20 cellular contexts compared by ENCODE assay signal in genomic region chr20:38308047-38308438, GRCh38. TPM values are rescaled to one million over a fixed set of nuclear protein-coding genes. Genes with fewer than 3 reads are reported as not detected.
"Had no signal": no experiment of that assay in that cellular context is flagged by ENCODE, and none has a peak within 500 bp of the region (broad histone marks: within the 10 kb centered on the region; RNA-seq: fewer than 3 reads in every experiment).

No MANE protein-coding gene starts in this region.

- H3K36me3 Mint-ChIP-seq: immature natural killer cell; stimulated activated memory B cell treated with anti-CD40 and anti-IgM and Interleukin-4, amounts not matched to agents 10 μg/mL and 1 μg/mL and 100 μg/mL, for 72 hours had no signal

- H3K27me3 ChIP-seq: tibial nerve, vagina had no signal

- DNase-seq: activated CD4-positive, alpha-beta T cell treated with anti-CD3 and anti-CD28 coated beads for 48 hours; activated CD8-positive, alpha-beta memory T cell treated with anti-CD3 and anti-CD28 coated beads, Interleukin-2, amount 50 U/mL, for 48 hours; activated CD8-positive, alpha-beta T cell treated with anti-CD3 and anti-CD28 coated beads, Interleukin-2, amount 10 ng/mL, durations not matched to agents 7 days and 5 days; activated naive CD4-positive, alpha-beta T cell treated with Interleukin-2 at 50 U/mL for 16 hours; adrenal gland; caudate nucleus; effector CD4-positive, alpha-beta T cell; esophagus squamous epithelium; glutamatergic neuron; immature natural killer cell; left cardiac atrium; retina; T-helper 17 cell had no signal

- H3K4me3 ChIP-seq: adrenal gland, coronary artery, esophagus squamous epithelium, tibial nerve, vagina had no signal

- H3K9me3 ChIP-seq: adrenal gland, esophagus squamous epithelium, tibial nerve, vagina had no signal

- H3K36me3 ChIP-seq: adrenal gland, esophagus squamous epithelium, tibial nerve, vagina had no signal

- H3K9me3 Mint-ChIP-seq: immature natural killer cell; stimulated activated memory B cell treated with anti-CD40 and anti-IgM and Interleukin-4, amounts not matched to agents 10 μg/mL and 1 μg/mL and 100 μg/mL, for 72 hours had no signal

- H3K27ac ChIP-seq: adrenal gland, coronary artery, esophagus squamous epithelium, foreskin keratinocyte, tibial nerve, vagina had no signal

- H3K27ac Mint-ChIP-seq: activated CD8-positive, alpha-beta T cell treated with anti-CD3 and anti-CD28 coated beads, Interleukin-2, amount 10 ng/mL, durations not matched to agents 7 days and 5 days; immature natural killer cell; stimulated activated memory B cell treated with anti-CD40 and anti-IgM and Interleukin-4, amounts not matched to agents 10 μg/mL and 1 μg/mL and 100 μg/mL, for 72 hours; T-helper 17 cell had no signal

- ATAC-seq: activated CD8-positive, alpha-beta T cell treated with anti-CD3 and anti-CD28 coated beads, Interleukin-2, amount 10 ng/mL, durations not matched to agents 7 days and 5 days; left cardiac atrium; stimulated activated memory B cell treated with anti-CD40 and anti-IgM and Interleukin-4, amounts not matched to agents 10 μg/mL and 1 μg/mL and 100 μg/mL, for 72 hours; T-helper 17 cell had no signal

- H3K4me1 ChIP-seq: adrenal gland, foreskin keratinocyte, vagina had no signal

- H3K4me3 Mint-ChIP-seq: activated CD8-positive, alpha-beta T cell treated with anti-CD3 and anti-CD28 coated beads, Interleukin-2, amount 10 ng/mL, durations not matched to agents 7 days and 5 days; immature natural killer cell; stimulated activated memory B cell treated with anti-CD40 and anti-IgM and Interleukin-4, amounts not matched to agents 10 μg/mL and 1 μg/mL and 100 μg/mL, for 72 hours; T-helper 17 cell had no signal

RNA-seq across cellular contexts. Expression of gene BPI, which starts 4.1 kb away (rescaled TPM):
- total RNA-seq: activated CD8-positive, alpha-beta T cell treated with anti-CD3 and anti-CD28 coated beads, Interleukin-2, amount 10 ng/mL, durations not matched to agents 7 days and 5 days; endothelial cell of umbilical vein; foreskin keratinocyte; left cardiac atrium; lung microvascular endothelial cell; T-helper 17 cell; vagina had no signal

RNA-seq across cellular contexts. Expression of gene LBP, which starts 38.2 kb away (rescaled TPM):
- total RNA-seq: activated CD8-positive, alpha-beta T cell treated with anti-CD3 and anti-CD28 coated beads, Interleukin-2, amount 10 ng/mL, durations not matched to agents 7 days and 5 days; endothelial cell of umbilical vein; foreskin keratinocyte; T-helper 17 cell had no signal

RNA-seq across cellular contexts. Expression of gene KIAA1755, which starts 47.5 kb away (rescaled TPM):
- total RNA-seq: activated CD8-positive, alpha-beta T cell treated with anti-CD3 and anti-CD28 coated beads, Interleukin-2, amount 10 ng/mL, durations not matched to agents 7 days and 5 days; lung microvascular endothelial cell; T-helper 17 cell had no signal
